Comparison of ENCODE assay signal across 21 cellular contexts in the genomic region with DNA sequence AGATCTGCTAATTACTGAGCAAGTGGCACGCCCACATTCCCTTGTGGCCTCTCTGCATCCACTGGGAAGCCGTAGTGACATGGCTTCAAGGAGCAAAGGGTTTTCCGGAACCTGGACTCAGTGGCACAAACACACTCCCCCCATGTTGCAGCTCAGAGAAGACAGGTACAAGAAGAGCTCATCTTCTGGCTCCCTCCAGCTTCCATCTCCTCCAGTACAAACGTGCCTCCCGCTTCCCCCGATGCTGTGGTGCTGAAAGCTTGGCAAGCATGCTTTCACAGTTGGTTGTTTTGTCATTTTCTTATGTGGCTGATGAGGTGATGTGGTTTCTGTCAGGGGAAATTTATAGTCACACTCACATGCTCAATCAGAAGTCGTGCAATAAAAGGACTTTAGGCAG.
DNase-seq lines count a peak whose midpoint lies in the region; ATAC-seq and TF ChIP-seq lines count a peak whose summit lies in the region.
"Had no signal": no experiment of that assay in that cellular context is flagged by ENCODE, and none has a peak within 500 bp of the region (broad histone marks: within the 10 kb centered on the region; RNA-seq: fewer than 3 reads in every experiment).

No MANE protein-coding gene starts in this region.

- in situ Hi-C loops in G401 (cut with HindIII; ENCODE audit: low sequenced_read_pairs) = no loop called here

- H3K36me3 ChIP-seq in BLaER1 treated with 17β-estradiol and CSF1 and Interleukin-3, amounts not matched to agents 10 nM and 100 nM = peaks cover 7 to 81% (median 48%) of the 10 kb centered on the region in 11 experiments; a peak in 20 of 22 replicates
- H3K36me3 ChIP-seq in osteoblast (ENCODE audit: insufficient read depth, low read length) = no peaks in the 10 kb centered on the region
- H3K36me3 ChIP-seq: Peyer's patch had no signal

- no peaks in the 10 kb centered on the region for H4K20me1 ChIP-seq in BLaER1 treated with 17β-estradiol and CSF1 and Interleukin-3, amounts not matched to agents 10 nM and 100 nM
- no peaks in the 10 kb centered on the region for H4K20me1 ChIP-seq in osteoblast (ENCODE audit: insufficient read depth, low read length)

- peak overlapping the region; percentile 3 to 68 (median 51); a peak in 19 of 22 replicates for H3K4me2 ChIP-seq in BLaER1 treated with 17β-estradiol and CSF1 and Interleukin-3, amounts not matched to agents 10 nM and 100 nM
- peak overlapping the region; percentile 14 for H3K4me2 ChIP-seq in osteoblast (ENCODE audit: insufficient read depth, low read length)
- H3K4me2 ChIP-seq: A549 had no signal

- TF ChIP-seq CTCF in osteoblast (IDR thresholded peaks at IDR 0.05; ENCODE audit: extremely low read depth, low read depth, low read length) = no peak

- no peak overlapping the region for H3K27ac ChIP-seq in BLaER1 treated with 17β-estradiol and CSF1 and Interleukin-3, amounts not matched to agents 10 nM and 100 nM
- no peak overlapping the region for H3K27ac ChIP-seq in osteoblast (ENCODE audit: low read depth, low read length)
- H3K27ac ChIP-seq: A549, HL-60, Peyer's patch had no signal

- ATAC-seq in GM21360 (IDR thresholded peaks at IDR 0.05; ENCODE audit: unreplicated experiment) = peak; percentile 15
- peak; percentile 24 for ATAC-seq in HG03432 (IDR thresholded peaks at IDR 0.05; ENCODE audit: unreplicated experiment)
- ATAC-seq: A549, SK-N-SH treated with all-trans-retinoic acid at 6 μM for 48 hours had no signal

- H3K79me2 ChIP-seq in osteoblast (ENCODE audit: insufficient read depth, low read length) = no peaks in the 10 kb centered on the region

- H2AFZ ChIP-seq in osteoblast (ENCODE audit: low read length) = no peak overlapping the region

- no peaks in the 10 kb centered on the region for H3K27me3 ChIP-seq in BLaER1 treated with 17β-estradiol and CSF1 and Interleukin-3, amounts not matched to agents 10 nM and 100 nM
- no peaks in the 10 kb centered on the region for H3K27me3 ChIP-seq in osteoblast (ENCODE audit: insufficient read depth, low read length)
- H3K27me3 ChIP-seq: Peyer's patch had no signal

- peak overlapping the region in 1 of 11 experiments; percentile 7; a peak in 1 of 22 replicates for H3K9ac ChIP-seq in BLaER1 treated with 17β-estradiol and CSF1 and Interleukin-3, amounts not matched to agents 10 nM and 100 nM

- H3K4me1 ChIP-seq in BLaER1 treated with 17β-estradiol and CSF1 and Interleukin-3, amounts not matched to agents 10 nM and 100 nM = peaks cover 20 to 29% (median 24%) of the 10 kb centered on the region in 10 experiments
- no peaks in the 10 kb centered on the region for H3K4me1 ChIP-seq in osteoblast (ENCODE audit: insufficient read depth, low read length)
- H3K4me1 ChIP-seq: A549, Peyer's patch had no signal

- DNase-seq in osteoblast (ENCODE audit: insufficient read length, low spot score, missing footprints) (no peak), germinal center (ENCODE audit: low spot score) (no peak), MV-4-11 (lab: John Stamatoyannopoulos, UW) (no peak), G401 (ENCODE audit: low spot score) (no peak), HuH-7 (ENCODE audit: low spot score) (no peak)
- DNase-seq: CD4-positive, alpha-beta T cell; DND-41; GF-D8; KBM-7; NCI-H1105 treated with DMSO at 0.1 percent for 48 hours; NCI-H187 treated with DMSO at 0.1 percent for 48 hours; NCI-H2171 treated with DMSO at 0.1 percent for 48 hours; NCI-H82; Peyer's patch; Right ventricle myocardium superior had no signal

- H3K4me3 ChIP-seq in BLaER1 treated with 17β-estradiol and CSF1 and Interleukin-3, amounts not matched to agents 10 nM and 100 nM = no peak overlapping the region
- H3K4me3 ChIP-seq in osteoblast (ENCODE audit: insufficient read depth, low read length) = no peak overlapping the region
- H3K4me3 ChIP-seq: A549, Peyer's patch had no signal

- peaks cover 0 to 49% (median 19%) of the 10 kb centered on the region in 11 experiments; a peak in 15 of 22 replicates for H3K9me3 ChIP-seq in BLaER1 treated with 17β-estradiol and CSF1 and Interleukin-3, amounts not matched to agents 10 nM and 100 nM (replicated peaks in 1 of 11)
- no peaks in the 10 kb centered on the region for H3K9me3 ChIP-seq in osteoblast (ENCODE audit: low read depth, low read length)
- H3K9me3 ChIP-seq: A549, Peyer's patch had no signal
